ENCODE assay signal across 22 cellular contexts in the genomic region with DNA sequence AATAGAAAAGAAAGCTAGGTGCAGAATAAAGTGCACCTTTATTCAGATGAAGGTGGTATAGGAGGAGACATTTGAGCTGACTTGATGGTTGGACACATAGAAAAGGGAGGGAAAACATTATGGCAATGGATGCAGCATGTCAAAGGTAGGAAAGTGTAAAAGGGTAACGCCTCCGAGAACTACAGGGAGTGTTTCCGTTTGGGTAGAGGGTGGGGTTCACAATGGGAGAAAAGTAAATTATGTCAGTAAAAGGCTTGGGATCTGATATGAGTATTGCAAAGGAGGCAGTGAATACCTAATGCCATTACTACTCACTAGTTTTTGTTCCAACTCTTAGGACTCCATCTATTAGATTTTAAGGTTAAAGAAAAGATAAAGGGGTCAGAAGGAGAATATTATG. TPM values are rescaled to one million over a fixed set of nuclear protein-coding genes. Genes with fewer than 3 reads are reported as not detected.
DNase-seq lines count a peak whose midpoint lies in the region; ATAC-seq and TF ChIP-seq lines count a peak whose summit lies in the region.
"Had no signal": no experiment of that assay in that cellular context is flagged by ENCODE, and none has a peak within 500 bp of the region (broad histone marks: within the 10 kb centered on the region; RNA-seq: fewer than 3 reads in every experiment).

No MANE protein-coding gene starts in this region.

- BruUV-seq in Caco-2 (replicated peaks; lab: Mats Ljungman, UMichigan) = no TSS peak

- H3K4me1 Mint-ChIP-seq in Caco-2 (ENCODE audit: low read depth, unreplicated experiment) = peaks cover 61% of the 10 kb centered on the region
- H3K4me1 Mint-ChIP-seq: B cell had no signal

- H3K36me3 ChIP-seq in Caco-2 (ENCODE audit: control insufficient read depth, insufficient read depth, low read length) = no peaks in the 10 kb centered on the region; the same call in 1 of the 2 replicates
- H3K36me3 ChIP-seq in colonic mucosa = no peaks in the 10 kb centered on the region
- H3K36me3 ChIP-seq in mucosa of descending colon (ENCODE audit: low read depth) = no peaks in the 10 kb centered on the region
- H3K36me3 ChIP-seq: BLaER1 treated with 17β-estradiol and CSF1 and Interleukin-3, amounts not matched to agents 10 nM and 100 nM had no signal

- peaks cover 61% of the 10 kb centered on the region for H3K4me1 ChIP-seq in Caco-2
- no peaks in the 10 kb centered on the region for H3K4me1 ChIP-seq in colonic mucosa
- H3K4me1 ChIP-seq in mucosa of descending colon (ENCODE audit: low read depth) = no peaks in the 10 kb centered on the region

- no peak for DNase-seq in Caco-2
- peak; percentile 25 for DNase-seq in colonic mucosa
- peak in 1 of 3 donors; percentile 7 for DNase-seq in mucosa of descending colon
- no peak for DNase-seq in activated CD4-positive, alpha-beta T cell treated with anti-CD3 and anti-CD28 coated beads for 4 hours
- no peak for DNase-seq in dedifferentiated amniotic fluid mesenchymal stem cell (ENCODE audit: extremely low spot score)
- DNase-seq: AML-193; CD4-positive, alpha-beta T cell; CD8-positive, alpha-beta T cell; DMS 273 treated with DMSO at 0.1 percent for 48 hours; DMS153; DMS53; DMS79; DND-41; EL; GDM1 had no signal

- no peak overlapping the region for H3K4me3 ChIP-seq in Caco-2 (ENCODE audit: low read depth, low read length)
- no peak overlapping the region for H3K4me3 ChIP-seq in colonic mucosa
- no peak overlapping the region for H3K4me3 ChIP-seq in mucosa of descending colon
- H3K4me3 ChIP-seq: A549; BLaER1 treated with 17β-estradiol and CSF1 and Interleukin-3, amounts not matched to agents 10 nM and 100 nM; GM12878 had no signal

- peaks cover 6% of the 10 kb centered on the region for H3K36me3 Mint-ChIP-seq in Caco-2 (ENCODE audit: insufficient read depth, unreplicated experiment)
- H3K36me3 Mint-ChIP-seq: CD8-positive, alpha-beta T cell had no signal

- CTCF ChIA-PET in Caco-2 (lab: Charles Lee) = no interaction called here

- H3K9ac ChIP-seq in colonic mucosa (ENCODE audit: low read depth in 2 of 2, low read length in 2 of 2) = no peak overlapping the region
- H3K9ac ChIP-seq: BLaER1 treated with 17β-estradiol and CSF1 and Interleukin-3, amounts not matched to agents 10 nM and 100 nM had no signal

- peak overlapping the region; percentile 40 for H3K27ac Mint-ChIP-seq in Caco-2 (ENCODE audit: unreplicated experiment)
- H3K27ac Mint-ChIP-seq: B cell; CD4-positive, alpha-beta T cell; CD8-positive, alpha-beta T cell had no signal

- TF ChIP-seq CTCF in Caco-2 (IDR thresholded peaks at IDR 0.05; ENCODE audit: insufficient read depth in 1 of 2, low read depth in 1 of 2, low read length in 1 of 2, severe bottlenecking in 1 of 2, unreplicated experiment in 1 of 2) (no peak), colonic mucosa (IDR thresholded peaks at IDR 0.05) (no peak), mucosa of descending colon (IDR thresholded peaks at IDR 0.05) (no peak)

- intact Hi-C loops in Caco-2 (cut with micrococcal nuclease; ENCODE audit: unreplicated experiment) (no loop called here), colonic mucosa (cut with DNase I) (no loop called here), mucosa of descending colon (cut with DNase I, micrococcal nuclease) (no loop called here)

- H3K9me3 ChIP-seq in Caco-2 (no peaks in the 10 kb centered on the region; the same call in 1 of the 2 replicates), colonic mucosa (no peaks in the 10 kb centered on the region), mucosa of descending colon (no peaks in the 10 kb centered on the region)
- H3K9me3 ChIP-seq: A549; BLaER1 treated with 17β-estradiol and CSF1 and Interleukin-3, amounts not matched to agents 10 nM and 100 nM had no signal

- peak overlapping the region; percentile 13 for H3K4me3 Mint-ChIP-seq in Caco-2 (ENCODE audit: unreplicated experiment)
- H3K4me3 Mint-ChIP-seq: B cell; CD4-positive, alpha-beta T cell; CD8-positive, alpha-beta T cell had no signal

- peak; percentile 67 for ATAC-seq in mucosa of descending colon
- ATAC-seq: A549; CD8-positive, alpha-beta T cell; GM12878 had no signal

- no peak overlapping the region for H3K27ac ChIP-seq in colonic mucosa
- H3K27ac ChIP-seq: 22Rv1; A549; BLaER1 treated with 17β-estradiol and CSF1 and Interleukin-3, amounts not matched to agents 10 nM and 100 nM; C4-2B had no signal

- H3K9me3 Mint-ChIP-seq in Caco-2 (ENCODE audit: unreplicated experiment) = peaks cover 11% of the 10 kb centered on the region
- H3K9me3 Mint-ChIP-seq: CD4-positive, alpha-beta T cell; CD8-positive, alpha-beta T cell had no signal

- H3K27me3 ChIP-seq in Caco-2 (replicated peaks; ENCODE audit: control insufficient read depth, insufficient read depth, low read length) = no peaks in the 10 kb centered on the region
- H3K27me3 ChIP-seq in colonic mucosa = no peaks in the 10 kb centered on the region
- H3K27me3 ChIP-seq: BLaER1 treated with 17β-estradiol and CSF1 and Interleukin-3, amounts not matched to agents 10 nM and 100 nM had no signal

- H3K27me3 Mint-ChIP-seq in Caco-2 (ENCODE audit: insufficient read depth, unreplicated experiment) = no peaks in the 10 kb centered on the region
- H3K27me3 Mint-ChIP-seq: B cell; CD4-positive, alpha-beta T cell had no signal

- POLR2A ChIA-PET in Caco-2 (lab: Charles Lee) = no interaction called here

RNA-seq across cellular contexts. Expression of a gene that starts 59.5 kb away (rescaled TPM):
- total RNA-seq in Caco-2 (2022) (0.02 TPM in 1 of 2 replicates, not detected in the other), colonic mucosa (under 1 TPM; 0.10 to 0.96 TPM), mucosa of descending colon (1 to 10 TPM in 1 of 3 donors, under 1 TPM in 2; 0.14 to 2.7 (median 0.49) TPM)
- total RNA-seq: B cell; CD4-positive, alpha-beta T cell; CD8-positive, alpha-beta T cell; G401; GM12878 had no signal
